ENCODE assay signal across 1 cellular context in the genomic region with DNA sequence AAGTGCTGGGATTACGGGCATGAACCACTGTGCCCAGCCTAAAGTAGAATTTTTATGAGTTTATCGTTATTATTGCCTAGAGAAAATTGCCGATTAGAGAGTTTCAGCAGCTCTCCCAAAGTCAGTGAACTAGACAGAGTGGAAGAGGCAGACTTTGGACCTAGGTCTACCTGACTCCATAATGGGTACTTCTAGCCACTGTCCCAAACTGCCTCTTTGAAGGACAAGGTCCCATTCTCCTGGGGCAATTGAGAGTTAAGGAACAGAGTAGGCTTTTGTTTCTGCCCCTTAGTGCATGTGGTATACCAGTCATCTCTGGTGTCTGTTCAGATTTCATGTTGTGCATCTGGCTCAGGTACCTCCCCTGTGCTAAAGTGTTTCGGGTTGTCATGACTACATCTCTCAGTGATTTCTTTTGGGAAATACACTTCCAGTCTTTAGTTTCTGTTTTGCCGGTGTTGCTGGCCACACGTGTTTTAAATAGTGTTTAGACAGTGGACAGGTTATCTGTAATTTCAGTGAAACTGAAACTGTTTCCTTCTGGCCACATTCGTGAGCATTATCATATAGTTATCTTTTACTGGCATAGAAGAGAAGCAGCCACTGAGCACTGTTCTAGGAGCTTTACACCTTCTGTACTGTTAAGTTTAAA.
TF ChIP-seq lines count a peak whose summit lies in the region.

No MANE protein-coding gene starts in this region.

TF ChIP-seq in K562, 482 proteins besides CTCF, POLR2A, EP300 and RAD21:
- TF ChIP-seq MAFG (tag; conservative IDR thresholded peaks at IDR 0.05) (no peak), L3MBTL2 (IDR thresholded peaks at IDR 0.05) (peak; percentile 27; the same call in 1 of the 2 replicates), ZNF77 (CRISPR knock-in tag; IDR thresholded peaks at IDR 0.05) (no peak), FOXJ2 (tag; IDR thresholded peaks at IDR 0.05) (0 out of 2 replicates have a peak, but pooled peaks have one; percentile 43), MXI1 (IDR thresholded peaks at IDR 0.05; ENCODE audit: low read depth, low read length) (0 out of 2 replicates have a peak, but pooled peaks have one; percentile 39), EGR1 (conservative IDR thresholded peaks at IDR 0.05) (no peak), HDGF (IDR thresholded peaks at IDR 0.05) (no peak), RFX1 (IDR thresholded peaks at IDR 0.05) (peak; percentile 84)
